In genomic region chr11:69949327-69949726, GRCh38 we compare ENCODE assay signal across 10 cellular contexts.
A peak's percentile ranks its signal among the peaks of the same experiment; 100 is the strongest.
DNase-seq lines count a peak whose midpoint lies in the region; ATAC-seq and TF ChIP-seq lines count a peak whose summit lies in the region.
"Had no signal": no experiment of that assay in that cellular context is flagged by ENCODE, and none has a peak within 500 bp of the region (broad histone marks: within the 10 kb centered on the region; RNA-seq: fewer than 3 reads in every experiment).

No MANE protein-coding gene starts in this region.

- DNase-seq in ELF-1 (ENCODE audit: low read depth, low spot score): peak; percentile 64
- peak; percentile 82 for DNase-seq in RWPE2 (ENCODE audit: low spot score)
- peak; percentile 56 to 95 for DNase-seq in fibroblast of lung (ENCODE audit: low read depth in 2 of 2)
- DNase-seq in posterior vena cava (ENCODE audit: low spot score): peak; percentile 89
- no peak for DNase-seq in KG1 (lab: John Stamatoyannopoulos, UW)
- no peak for DNase-seq in thyroid gland
- DNase-seq in WERI-Rb-1: no peak
- DNase-seq: NCI-H774 had no signal

- no peak overlapping the region for H2AFZ ChIP-seq in fibroblast of lung (ENCODE audit: low read length)

- no peak overlapping the region for H3K4me2 ChIP-seq in fibroblast of lung (ENCODE audit: extremely low read depth, insufficient read depth, low read length)

- no peaks in the 10 kb centered on the region for H3K36me3 ChIP-seq in RWPE2 (ENCODE audit: low read depth)
- no peaks in the 10 kb centered on the region for H3K36me3 ChIP-seq in fibroblast of lung (ENCODE audit: control insufficient read depth, insufficient read depth, low read length)
- no peaks in the 10 kb centered on the region for H3K36me3 ChIP-seq in thyroid gland
- no peaks in the 10 kb centered on the region for H3K36me3 ChIP-seq in WERI-Rb-1

- ATAC-seq in RWPE2 (ENCODE audit: low read depth): peak; percentile 86
- ATAC-seq in GM21717 (IDR thresholded peaks at IDR 0.05; ENCODE audit: unreplicated experiment): no peak
- ATAC-seq: activated CD8-positive, alpha-beta T cell treated with anti-CD3 and anti-CD28 coated beads, Interleukin-2, amount 10 ng/mL, durations not matched to agents 7 days and 5 days had no signal

- H3K4me3 ChIP-seq in RWPE2 (ENCODE audit: severe bottlenecking) (no peak overlapping the region), fibroblast of lung (replicated peaks in 1 of 4; ENCODE audit: control extremely low read depth in 1 of 4, insufficient read depth in 1 of 4, low read depth in 3 of 4, low read length in 4 of 4) (no peak overlapping the region), thyroid gland (replicated peaks in 1 of 3) (no peak overlapping the region), WERI-Rb-1 (ENCODE audit: low read depth, low read length) (no peak overlapping the region)

- H4K20me1 ChIP-seq in fibroblast of lung (ENCODE audit: control insufficient read depth, extremely low read depth, insufficient read depth, low read length): no peaks in the 10 kb centered on the region

- 73% methylated on average over 6 of the region's 6 CpGs; no CpG with 5 or more reads in 1 of the 2 donors for WGBS in thyroid gland, 2 donors

- H3K9ac ChIP-seq in fibroblast of lung (ENCODE audit: insufficient read depth, low read length): no peak overlapping the region

- H3K9me3 ChIP-seq in RWPE2 (ENCODE audit: severe bottlenecking) (no peaks in the 10 kb centered on the region), fibroblast of lung (ENCODE audit: control insufficient read depth, insufficient read depth, low read depth, low read length) (no peaks in the 10 kb centered on the region), thyroid gland (no peaks in the 10 kb centered on the region), WERI-Rb-1 (ENCODE audit: severe bottlenecking) (peaks cover 5% of the 10 kb centered on the region)

- H3K79me2 ChIP-seq in fibroblast of lung (ENCODE audit: control insufficient read depth, insufficient read depth, low read length): no peaks in the 10 kb centered on the region

- intact Hi-C loops in posterior vena cava (cut with DNase I) (no loop called here), thyroid gland (cut with DNase I) (no loop called here)

- no peak for TF ChIP-seq CTCF in RWPE2 (IDR thresholded peaks at IDR 0.05; ENCODE audit: poor library complexity, severe bottlenecking)
- no peak for TF ChIP-seq CTCF in fibroblast of lung (conservative IDR thresholded peaks at IDR 0.05 in 1 of 2, IDR thresholded peaks at IDR 0.05 in 1 of 2; ENCODE audit: low read depth in 1 of 2, low read length in 2 of 2)
- no peak for TF ChIP-seq CTCF in thyroid gland (IDR thresholded peaks at IDR 0.05)
- TF ChIP-seq CTCF in WERI-Rb-1 (IDR thresholded peaks at IDR 0.05; ENCODE audit: low read depth, low read length): no peak

- H3K27me3 ChIP-seq in RWPE2 (ENCODE audit: insufficient read depth, poor library complexity, severe bottlenecking) (no peaks in the 10 kb centered on the region), fibroblast of lung (ENCODE audit: control insufficient read depth, insufficient read depth, low read length) (peaks cover 4% of the 10 kb centered on the region), thyroid gland (no peaks in the 10 kb centered on the region), WERI-Rb-1 (ENCODE audit: insufficient read depth, low read depth, severe bottlenecking) (no peaks in the 10 kb centered on the region)

- no peak for TF ChIP-seq POLR2A in thyroid gland (IDR thresholded peaks at IDR 0.05)

- H3K4me1 ChIP-seq in RWPE2 (ENCODE audit: insufficient read depth, poor library complexity, severe bottlenecking): peaks cover 28% of the 10 kb centered on the region
- H3K4me1 ChIP-seq in fibroblast of lung (ENCODE audit: control insufficient read depth, extremely low read depth, insufficient read depth, low read length): peaks cover 7% of the 10 kb centered on the region
- H3K4me1 ChIP-seq in thyroid gland: no peaks in the 10 kb centered on the region

- H3K27ac ChIP-seq in RWPE2 (ENCODE audit: poor library complexity, severe bottlenecking) (peak overlapping the region; percentile 74), fibroblast of lung (ENCODE audit: insufficient read depth, low read length) (no peak overlapping the region), thyroid gland (no peak overlapping the region), WERI-Rb-1 (no peak overlapping the region)

Comparison
In these comparisons a context has a peak if more than half of its experiments do, and no peak if none do; other contexts are left out.
1. DNase-seq: peak in ELF-1 (single experiment), RWPE2 (single experiment), fibroblast of lung (2 of 2) and posterior vena cava (single experiment); none in KG1 (single experiment), thyroid gland (0 of 2) and WERI-Rb-1 (single experiment).